24 cellular contexts compared by ENCODE assay signal in genomic region chr10:126851414-126851813, GRCh38. TPM values are rescaled to one million over a fixed set of nuclear protein-coding genes. Genes with fewer than 3 reads are reported as not detected.
"Had no signal": no experiment of that assay in that cellular context is flagged by ENCODE, and none has a peak within 500 bp of the region (broad histone marks: within the 10 kb centered on the region; RNA-seq: fewer than 3 reads in every experiment).

No MANE protein-coding gene starts in this region.

- H3K4me1 ChIP-seq: pancreas, right lobe of liver, sigmoid colon, stomach, thyroid gland, tibial nerve, upper lobe of left lung, uterus had no signal

- DNase-seq: naive B cell; naive thymus-derived CD8-positive, alpha-beta T cell; nephron progenitor cell; pancreas; right cardiac atrium; right lobe of liver; sigmoid colon; small intestine; stimulated activated CD4-positive, alpha-beta T cell treated with anti-CD3 and anti-CD28 coated beads, Interleukin-15, amount 100 ng/mL, for 24 hours; stimulated activated CD4-positive, alpha-beta T cell treated with anti-CD3 and anti-CD28 coated beads, Interleukin-2, amount 100 ng/mL, for 24 hours; stimulated activated CD4-positive, alpha-beta T cell treated with anti-CD3 and anti-CD28 coated beads, Interleukin-2, amount 100 ng/mL, for 48 hours; stimulated activated CD4-positive, alpha-beta T cell treated with anti-CD3 and anti-CD28 coated beads, Interleukin-4, amount 100 ng/mL, for 24 hours; stimulated activated naive B cell treated with anti-CD40 and anti-IgM and Interleukin-4, amounts not matched to agents 10 μg/mL and 1 μg/mL and 100 μg/mL, for 72 hours; stimulated activated naive CD4-positive, alpha-beta T cell treated with Interleukin-2 at 50 U/mL for 16 hours; stomach; trophoblast cell; upper lobe of left lung; uterus had no signal

- H3K27me3 ChIP-seq: neutrophil, pancreas, right lobe of liver, sigmoid colon, stomach, thyroid gland, tibial nerve, upper lobe of left lung, uterus had no signal

- ATAC-seq: naive thymus-derived CD8-positive, alpha-beta T cell; natural killer cell treated with Interleukin-12 subunit alpha and Interleukin-12 subunit beta and Interleukin-15 and Interleukin-18, amount 100 ng/mL, for 72 hours; right cardiac atrium; right lobe of liver; stimulated activated effector memory CD8-positive, alpha-beta T cell treated with anti-CD3 and anti-CD28 coated beads, Interleukin-12 subunit alpha, Interleukin-12 subunit beta, amount 100 ng/mL, for 72 hours; stimulated activated naive B cell treated with anti-CD40 and anti-IgM and Interleukin-4, amounts not matched to agents 10 μg/mL and 1 μg/mL and 100 μg/mL, for 72 hours had no signal

- H3K27ac ChIP-seq: neutrophil, pancreas, right lobe of liver, sigmoid colon, stomach, thoracic aorta, thyroid gland, tibial nerve, upper lobe of left lung, uterus had no signal

- H3K9me3 ChIP-seq: neutrophil, pancreas, right lobe of liver, thoracic aorta, thyroid gland, upper lobe of left lung, uterus had no signal

- H3K36me3 ChIP-seq: neutrophil, pancreas, right lobe of liver, sigmoid colon, stomach, thoracic aorta, thyroid gland, tibial nerve, upper lobe of left lung, uterus had no signal

- H3K4me3 ChIP-seq: pancreas, right lobe of liver, sigmoid colon, stomach, thoracic aorta, thyroid gland, tibial nerve, upper lobe of left lung, uterus had no signal

RNA-seq across cellular contexts. Expression of gene DOCK1, which starts 53.8 kb away (rescaled TPM):
- total RNA-seq: naive thymus-derived CD8-positive, alpha-beta T cell had no signal
